13 cellular contexts compared by ENCODE assay signal in genomic region chr9:3992924-3993323, GRCh38.
DNase-seq lines count a peak whose midpoint lies in the region; ATAC-seq, FAIRE-seq and TF ChIP-seq lines count a peak whose summit lies in the region.
"Had no signal": no experiment of that assay in that cellular context is flagged by ENCODE, and none has a peak within 500 bp of the region (broad histone marks: within the 10 kb centered on the region; RNA-seq: fewer than 3 reads in every experiment).

No MANE protein-coding gene starts in this region.

- no peak overlapping the region for H3K4me3 ChIP-seq in GM23248
- no peak overlapping the region for H3K4me3 ChIP-seq in adipocyte (ENCODE audit: low read length)
- H3K4me3 ChIP-seq in fibroblast of villous mesenchyme (ENCODE audit: low read depth, low read length), result no peak overlapping the region
- H3K4me3 ChIP-seq in pancreas, result no peak overlapping the region
- H3K4me3 ChIP-seq: lower lobe of right lung, upper lobe of left lung had no signal

- H3F3A ChIP-seq in GM23248 (ENCODE audit: insufficient read depth), result no peaks in the 10 kb centered on the region

- ATAC-seq in pancreas, result peak in 3 of 4 donors; percentile 38 to 71 (median 58)
- ATAC-seq in GM19035 (IDR thresholded peaks at IDR 0.05; ENCODE audit: unreplicated experiment), result no peak

- no peak for TF ChIP-seq POLR2A in erythroblast (IDR thresholded peaks at IDR 0.05; ENCODE audit: low read length)

- TF ChIP-seq CTCF in fibroblast of villous mesenchyme (IDR thresholded peaks at IDR 0.05; ENCODE audit: insufficient read depth, low read depth, low read length) (no peak), pancreas (IDR thresholded peaks at IDR 0.05) (no peak)

- no peaks in the 10 kb centered on the region for H4K20me1 ChIP-seq in GM23248 (ENCODE audit: insufficient read depth)

- H2AFZ ChIP-seq in GM23248, result no peak overlapping the region

- H3K9me3 ChIP-seq in GM23248 (ENCODE audit: low read depth) (peaks cover 6% of the 10 kb centered on the region), adipocyte (ENCODE audit: control insufficient read depth, low read length) (peaks cover 10% of the 10 kb centered on the region), pancreas (no peaks in the 10 kb centered on the region)
- H3K9me3 ChIP-seq: Caco-2, lower lobe of right lung, upper lobe of left lung had no signal

- WGBS in GM23248 (ENCODE audit: low coverage in 1 of 2, low lambda C conversion rate in 2 of 2, missing lambda C conversion rate in 2 of 2), 2 experiments, result 62 to 66% methylated on average over 3 of the region's 3 CpGs
- 26 to 31% methylated on average over 3 of the region's 3 CpGs for WGBS in pancreas, 2 donors

- in situ Hi-C loops in GM23248 (cut with MboI), result no loop called here

- no peak for FAIRE-seq in pancreas (lab: Jason Lieb, UNC)
- FAIRE-seq: H1 had no signal

- peaks cover 23% of the 10 kb centered on the region for H3K79me2 ChIP-seq in GM23248 (ENCODE audit: insufficient read depth)

- H3K9ac ChIP-seq in GM23248, result no peak overlapping the region
- no peak overlapping the region for H3K9ac ChIP-seq in adipocyte (ENCODE audit: low read length)

- H3K4me1 ChIP-seq in GM23248 (ENCODE audit: insufficient read depth), result no peaks in the 10 kb centered on the region
- peaks cover 8% of the 10 kb centered on the region for H3K4me1 ChIP-seq in adipocyte (ENCODE audit: control insufficient read depth, insufficient read depth, low read length)
- H3K4me1 ChIP-seq in pancreas, result no peaks in the 10 kb centered on the region
- H3K4me1 ChIP-seq: Caco-2, lower lobe of right lung had no signal

- H3K27me3 ChIP-seq in GM23248 (replicated peaks; ENCODE audit: insufficient read depth), result no peaks in the 10 kb centered on the region
- no peaks in the 10 kb centered on the region for H3K27me3 ChIP-seq in adipocyte (replicated peaks; ENCODE audit: control insufficient read depth, insufficient read depth, low read length)
- H3K27me3 ChIP-seq in pancreas, result no peaks in the 10 kb centered on the region
- H3K27me3 ChIP-seq: upper lobe of left lung had no signal

- H3K27ac ChIP-seq in GM23248, result no peak overlapping the region
- H3K27ac ChIP-seq in pancreas, result no peak overlapping the region
- H3K27ac ChIP-seq: HL-60, lower lobe of right lung, upper lobe of left lung had no signal

- H3K4me2 ChIP-seq in GM23248 (ENCODE audit: unreplicated experiment), result no peak overlapping the region

- DNase-seq in GM23248, result peak; percentile 26
- DNase-seq in adipocyte (ENCODE audit: low read depth), result peak; percentile 66
- peak; percentile 75 for DNase-seq in fibroblast of villous mesenchyme (ENCODE audit: low read depth)
- DNase-seq in pancreas, result no peak
- DNase-seq in pons (ENCODE audit: low spot score), result no peak
- DNase-seq in erythroblast (lab: John Stamatoyannopoulos, UW), result no peak
- no peak for DNase-seq in NCI-H1105 (lab: John Stamatoyannopoulos, UW)
- DNase-seq: Caco-2, lower lobe of right lung, upper lobe of left lung had no signal

- H3K9me2 ChIP-seq in GM23248 (ENCODE audit: insufficient read depth), result no peaks in the 10 kb centered on the region

- 0 out of 2 replicates have a peak, but pooled peaks cover 4% of the 10 kb centered on the region for H3K36me3 ChIP-seq in GM23248 (ENCODE audit: low read depth)
- no peaks in the 10 kb centered on the region for H3K36me3 ChIP-seq in adipocyte (ENCODE audit: control insufficient read depth, insufficient read depth, low read length, severe bottlenecking)
- no peaks in the 10 kb centered on the region for H3K36me3 ChIP-seq in pancreas
- H3K36me3 ChIP-seq: lower lobe of right lung, upper lobe of left lung had no signal

- intact Hi-C loops in pancreas (cut with DNase I), result no loop called here

Comparison
In these comparisons a context has a peak if more than half of its experiments do, and no peak if none do; other contexts are left out.
1. DNase-seq: peak in GM23248 (single experiment), adipocyte (single experiment) and fibroblast of villous mesenchyme (single experiment); none in pancreas (0 of 6), pons (single experiment), erythroblast (0 of 2) and NCI-H1105 (single experiment).